8 cellular contexts compared by ENCODE assay signal in genomic region chr15:45307230-45307924, GRCh38. TPM values are rescaled to one million over a fixed set of nuclear protein-coding genes. Genes with fewer than 3 reads are reported as not detected.
DNase-seq lines count a peak whose midpoint lies in the region; TF ChIP-seq lines count a peak whose summit lies in the region.

No MANE protein-coding gene starts in this region.

- intact Hi-C loops in MCF 10A (cut with micrococcal nuclease), result loop anchor here (1.0 to 5.0 kb wide), 3 partner anchors 70 to 181 kb away; partner anchors contain the start of gene GATM

- H3K4me3 ChIP-seq in suprapubic skin, result no peak overlapping the region

- H3K27me3 ChIP-seq in suprapubic skin, result no peaks in the 10 kb centered on the region

- no peaks in the 10 kb centered on the region for H3K4me1 ChIP-seq in suprapubic skin

- H3K36me3 Mint-ChIP-seq in activated naive CD4-positive, alpha-beta T cell treated with anti-CD3 and anti-CD28 coated beads, Interleukin-2, amount 10 ng/mL, durations not matched to agents 7 days and 5 days, result no peaks in the 10 kb centered on the region
- H3K36me3 Mint-ChIP-seq in MCF 10A (ENCODE audit: insufficient read depth, unreplicated experiment), result no peaks in the 10 kb centered on the region

- 32% methylated on average over 5 of the region's 5 CpGs for WGBS in suprapubic skin

- H3K4me1 Mint-ChIP-seq in activated naive CD4-positive, alpha-beta T cell treated with anti-CD3 and anti-CD28 coated beads, Interleukin-2, amount 10 ng/mL, durations not matched to agents 7 days and 5 days, result peaks cover 7% of the 10 kb centered on the region
- peaks cover 6% of the 10 kb centered on the region for H3K4me1 Mint-ChIP-seq in MCF 10A (ENCODE audit: insufficient read depth, unreplicated experiment)

- TF ChIP-seq CTCF in MCF 10A (IDR thresholded peaks at IDR 0.05; ENCODE audit: unreplicated experiment) (peak; percentile 47), suprapubic skin (IDR thresholded peaks at IDR 0.05) (peak; percentile 26 to 32)

- peaks cover 26% of the 10 kb centered on the region for H3K27me3 Mint-ChIP-seq in activated naive CD4-positive, alpha-beta T cell treated with anti-CD3 and anti-CD28 coated beads, Interleukin-2, amount 10 ng/mL, durations not matched to agents 7 days and 5 days
- H3K27me3 Mint-ChIP-seq in MCF 10A (ENCODE audit: insufficient read depth, unreplicated experiment), result peaks cover 21% of the 10 kb centered on the region

- no peak overlapping the region for H3K27ac ChIP-seq in suprapubic skin

- DNase-seq in activated naive CD4-positive, alpha-beta T cell treated with anti-CD3 and anti-CD28 coated beads, Interleukin-2, amount 10 ng/mL, durations not matched to agents 7 days and 5 days, result no peak
- no peak for DNase-seq in activated naive CD4-positive, alpha-beta T cell (lab: John Stamatoyannopoulos, UW)
- peak; percentile 49 for DNase-seq in MV-4-11 (lab: John Stamatoyannopoulos, UW)
- peak; percentile 37 for DNase-seq in MCF 10A (ENCODE audit: unreplicated experiment)
- DNase-seq in kidney glomerular epithelial cell (lab: John Stamatoyannopoulos, UW), result peak; percentile 70
- DNase-seq in suprapubic skin (ENCODE audit: low spot score in 2 of 2), result no peak
- no peak for DNase-seq in activated T-cell treated with anti-CD3 and anti-CD28 coated beads, Interleukin-2, amount 50 U/mL, for 1 hour
- DNase-seq in GOT3 (lab: John Stamatoyannopoulos, UW), result no peak

- no peak for TF ChIP-seq EP300 in suprapubic skin (IDR thresholded peaks at IDR 0.05)

- no TSS peak for BruUV-seq in MCF 10A (replicated peaks; lab: Mats Ljungman, UMichigan)

- H3K27ac Mint-ChIP-seq in activated naive CD4-positive, alpha-beta T cell treated with anti-CD3 and anti-CD28 coated beads, Interleukin-2, amount 10 ng/mL, durations not matched to agents 7 days and 5 days, result no peak overlapping the region
- H3K27ac Mint-ChIP-seq in MCF 10A (ENCODE audit: low read depth, unreplicated experiment), result no peak overlapping the region

- no peaks in the 10 kb centered on the region for H3K9me3 ChIP-seq in suprapubic skin

- POLR2A ChIA-PET in MCF 10A (lab: Yijun Ruan, JAX), result interaction anchor here (1.0 kb wide), 1 partner anchor 95 kb away, joined by 5 read pairs; a partner anchor contains a TSS

- no peaks in the 10 kb centered on the region for H3K36me3 ChIP-seq in suprapubic skin

- CTCF ChIA-PET in activated naive CD4-positive, alpha-beta T cell treated with anti-CD3 and anti-CD28 coated beads, Interleukin-2, amount 10 ng/mL, durations not matched to agents 7 days and 5 days (lab: Charles Lee), result interaction anchor here (0.8 to 1.1 kb wide), 2 partner anchors 95 to 150 kb away, joined by 3 to 4 read pairs; a partner anchor contains a TSS
- CTCF ChIA-PET in MCF 10A (lab: Yijun Ruan, JAX), result interaction anchor here (0.5 to 2.6 kb wide), 11 partner anchors 19 to 150 kb away, joined by 3 to 22 read pairs (median 4); a partner anchor contains a TSS

- H3K9me3 Mint-ChIP-seq in activated naive CD4-positive, alpha-beta T cell treated with anti-CD3 and anti-CD28 coated beads, Interleukin-2, amount 10 ng/mL, durations not matched to agents 7 days and 5 days, result no peaks in the 10 kb centered on the region
- H3K9me3 Mint-ChIP-seq in MCF 10A (ENCODE audit: unreplicated experiment), result no peaks in the 10 kb centered on the region

- TF ChIP-seq POLR2A in suprapubic skin (IDR thresholded peaks at IDR 0.05), result no peak

- peak overlapping the region; percentile 14 for H3K4me3 Mint-ChIP-seq in activated naive CD4-positive, alpha-beta T cell treated with anti-CD3 and anti-CD28 coated beads, Interleukin-2, amount 10 ng/mL, durations not matched to agents 7 days and 5 days
- H3K4me3 Mint-ChIP-seq in MCF 10A (ENCODE audit: unreplicated experiment), result peak overlapping the region; percentile 35

RNA-seq across cellular contexts. Expression of gene SLC28A2, which starts 55.3 kb away (rescaled TPM):
- total RNA-seq in MCF 10A (2022), result not detected in 2 replicates
- not detected for total RNA-seq in suprapubic skin

Comparison
In these comparisons a context has a peak if more than half of its experiments do, and no peak if none do; other contexts are left out.
1. DNase-seq: peak in MV-4-11 (single experiment), MCF 10A (single experiment) and kidney glomerular epithelial cell (single experiment); none in activated naive CD4-positive, alpha-beta T cell treated with anti-CD3 and anti-CD28 coated beads, Interleukin-2, amount 10 ng/mL, durations not matched to agents 7 days and 5 days (single experiment), activated naive CD4-positive, alpha-beta T cell (0 of 4), suprapubic skin (0 of 2), activated T-cell treated with anti-CD3 and anti-CD28 coated beads, Interleukin-2, amount 50 U/mL, for 1 hour (single experiment) and GOT3 (single experiment).